In the genomic region with DNA sequence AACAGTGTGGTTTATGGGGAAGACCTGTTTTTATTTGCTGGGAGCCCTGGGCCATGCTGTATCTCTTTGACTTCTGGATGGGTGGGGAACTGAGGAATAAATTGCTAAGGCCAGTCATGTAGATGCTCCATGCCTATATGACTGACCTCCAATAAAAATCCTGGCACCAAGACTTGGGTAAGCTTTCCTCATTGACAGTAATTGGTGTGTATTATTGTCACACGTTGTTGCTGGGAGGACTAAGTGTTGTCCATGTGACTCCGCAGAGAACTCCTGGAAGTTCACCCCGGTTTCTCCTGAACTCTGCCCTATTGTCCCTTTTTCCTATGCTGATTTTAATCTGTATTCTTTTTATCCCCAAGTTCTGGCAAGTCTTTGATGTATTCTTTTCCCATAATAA, we compare ENCODE assay signal across 15 cellular contexts.
"Had no signal": no experiment of that assay in that cellular context is flagged by ENCODE, and none has a peak within 500 bp of the region (broad histone marks: within the 10 kb centered on the region; RNA-seq: fewer than 3 reads in every experiment).

No MANE protein-coding gene starts in this region.

- H3K27ac ChIP-seq: foreskin keratinocyte, left lung, parathyroid adenoma, testis, VCaP had no signal

- H3K4me3 ChIP-seq: left lung, testis had no signal

- H3K27me3 Mint-ChIP-seq: activated naive CD8-positive, alpha-beta T cell had no signal

- H3K4me3 Mint-ChIP-seq: activated CD4-positive, alpha-beta memory T cell treated with anti-CD3 and anti-CD28 coated beads, Interleukin-2, amount 10 ng/mL, durations not matched to agents 7 days and 5 days; activated CD4-positive, alpha-beta T cell treated with anti-CD3 and anti-CD28 coated beads for 36 hours; activated naive CD8-positive, alpha-beta T cell; naive thymus-derived CD4-positive, alpha-beta T cell had no signal

- H3K27me3 ChIP-seq: heart left ventricle, left lung, testis had no signal

- H3K9me3 Mint-ChIP-seq: activated CD4-positive, alpha-beta memory T cell treated with anti-CD3 and anti-CD28 coated beads, Interleukin-2, amount 10 ng/mL, durations not matched to agents 7 days and 5 days; naive thymus-derived CD4-positive, alpha-beta T cell had no signal

- H3K36me3 ChIP-seq: heart left ventricle, left lung had no signal

- H3K4me1 Mint-ChIP-seq: activated CD4-positive, alpha-beta memory T cell treated with anti-CD3 and anti-CD28 coated beads, Interleukin-2, amount 10 ng/mL, durations not matched to agents 7 days and 5 days; activated CD4-positive, alpha-beta T cell treated with anti-CD3 and anti-CD28 coated beads for 36 hours; naive thymus-derived CD4-positive, alpha-beta T cell had no signal

- H3K4me1 ChIP-seq: left lung, parathyroid adenoma, testis had no signal

- H3K27ac Mint-ChIP-seq: activated CD4-positive, alpha-beta memory T cell treated with anti-CD3 and anti-CD28 coated beads, Interleukin-2, amount 10 ng/mL, durations not matched to agents 7 days and 5 days; activated CD4-positive, alpha-beta T cell treated with anti-CD3 and anti-CD28 coated beads for 36 hours; activated naive CD8-positive, alpha-beta T cell; naive thymus-derived CD4-positive, alpha-beta T cell had no signal

- DNase-seq: activated CD4-positive, alpha-beta memory T cell treated with anti-CD3 and anti-CD28 coated beads, Interleukin-2, amount 10 ng/mL, durations not matched to agents 7 days and 5 days; activated CD4-positive, alpha-beta T cell treated with anti-CD3 and anti-CD28 coated beads for 36 hours; activated gamma-delta T cell; activated T-cell treated with anti-CD3 and anti-CD28 coated beads, Interleukin-2, amount 50 U/mL, for 48 hours; foreskin keratinocyte; heart left ventricle; left lung; naive thymus-derived CD4-positive, alpha-beta T cell; stimulated activated CD4-positive, alpha-beta T cell treated with anti-CD3 and anti-CD28 coated beads, Interleukin-2, amount 100 ng/mL, for 24 hours; stimulated activated naive CD4-positive, alpha-beta T cell; T-helper 9 cell; testis had no signal

- ATAC-seq: activated CD4-positive, alpha-beta T cell treated with anti-CD3 and anti-CD28 coated beads for 36 hours; left lung; naive thymus-derived CD4-positive, alpha-beta T cell had no signal

- H3K36me3 Mint-ChIP-seq: activated naive CD8-positive, alpha-beta T cell; naive thymus-derived CD4-positive, alpha-beta T cell had no signal

- H3K9me3 ChIP-seq: heart left ventricle, left lung, testis had no signal
